11 cellular contexts compared by ENCODE assay signal in genomic region chr16:75733305-75734141, GRCh38. TPM values are rescaled to one million over a fixed set of nuclear protein-coding genes. Genes with fewer than 3 reads are reported as not detected.
A peak's percentile ranks its signal among the peaks of the same experiment; 100 is the strongest.
DNase-seq lines count a peak whose midpoint lies in the region; ATAC-seq, FAIRE-seq and TF ChIP-seq lines count a peak whose summit lies in the region.
"Had no signal": no experiment of that assay in that cellular context is flagged by ENCODE, and none has a peak within 500 bp of the region (broad histone marks: within the 10 kb centered on the region; RNA-seq: fewer than 3 reads in every experiment).

No MANE protein-coding gene starts in this region.

- POLR2A ChIA-PET in A673 (lab: Charles Lee; ENCODE audit: low non-redundant PET), result no interaction called here

- ATAC-seq in GM18870 (IDR thresholded peaks at IDR 0.05; ENCODE audit: unreplicated experiment), result no peak

- FAIRE-seq in HTR-8/SVneo (lab: Jason Lieb, UNC), result peak; percentile 38

- H3K4me1 Mint-ChIP-seq in chondrocyte (ENCODE audit: low read depth), result peaks cover 12% of the 10 kb centered on the region
- H3K4me1 Mint-ChIP-seq: activated naive CD4-positive, alpha-beta T cell treated with anti-CD3 and anti-CD28 coated beads, Interleukin-2, amount 50 U/mL, for 24 hours had no signal

- H3K36me3 ChIP-seq in A673 (ENCODE audit: insufficient read depth, low read length, poor library complexity, severe bottlenecking), result no peaks in the 10 kb centered on the region

- no peaks in the 10 kb centered on the region for H3K27me3 ChIP-seq in A673 (replicated peaks; ENCODE audit: insufficient read depth, low read depth, low read length, poor library complexity)

- H3K4me3 Mint-ChIP-seq in chondrocyte (ENCODE audit: unreplicated experiment), result no peak overlapping the region
- H3K4me3 Mint-ChIP-seq: activated naive CD4-positive, alpha-beta T cell treated with anti-CD3 and anti-CD28 coated beads, Interleukin-2, amount 50 U/mL, for 24 hours had no signal

- H3K36me3 Mint-ChIP-seq in chondrocyte (ENCODE audit: low read depth), result no peaks in the 10 kb centered on the region
- H3K36me3 Mint-ChIP-seq: activated naive CD4-positive, alpha-beta T cell treated with anti-CD3 and anti-CD28 coated beads, Interleukin-2, amount 50 U/mL, for 24 hours had no signal

- intact Hi-C loops in A673 (cut with micrococcal nuclease; ENCODE audit: unreplicated experiment), result no loop called here

- no peak overlapping the region for H3K4me3 ChIP-seq in A673 (ENCODE audit: low read depth, low read length, poor library complexity, severe bottlenecking)

- BruUV-seq in A673 (replicated peaks; lab: Mats Ljungman, UMichigan), result no TSS peak

- peak overlapping the region; percentile 53 for H3K27ac Mint-ChIP-seq in chondrocyte (ENCODE audit: unreplicated experiment)
- H3K27ac Mint-ChIP-seq: activated naive CD4-positive, alpha-beta T cell treated with anti-CD3 and anti-CD28 coated beads, Interleukin-2, amount 50 U/mL, for 24 hours had no signal

- no peaks in the 10 kb centered on the region for H3K9me3 Mint-ChIP-seq in chondrocyte (ENCODE audit: low read depth)
- H3K9me3 Mint-ChIP-seq: activated naive CD4-positive, alpha-beta T cell treated with anti-CD3 and anti-CD28 coated beads, Interleukin-2, amount 50 U/mL, for 24 hours had no signal

- H3K27me3 Mint-ChIP-seq in chondrocyte (ENCODE audit: low read depth), result no peaks in the 10 kb centered on the region
- H3K27me3 Mint-ChIP-seq: activated naive CD4-positive, alpha-beta T cell treated with anti-CD3 and anti-CD28 coated beads, Interleukin-2, amount 50 U/mL, for 24 hours had no signal

- H3K9me3 ChIP-seq in A673 (ENCODE audit: low read depth, low read length, poor library complexity, severe bottlenecking), result no peaks in the 10 kb centered on the region

- TF ChIP-seq CTCF in A673 (conservative IDR thresholded peaks at IDR 0.05; ENCODE audit: low read depth, low read length), result no peak
- no peak for TF ChIP-seq CTCF in chondrocyte (IDR thresholded peaks at IDR 0.05)

- DNase-seq in A673 (ENCODE audit: low spot score) (peak; percentile 21), HTR-8/SVneo (ENCODE audit: insufficient read length, low spot score) (no peak), chondrocyte (ENCODE audit: low spot score) (no peak), myocyte (ENCODE audit: low read depth) (peak; percentile 81), HUDEP-2 (lab: John Stamatoyannopoulos, UW; ENCODE audit: unreplicated experiment in 76 of 76) (no peak), GOT3 (lab: John Stamatoyannopoulos, UW) (no peak), glomerular visceral epithelial cell (ENCODE audit: extremely low spot score) (no peak)
- DNase-seq: SW 1271 had no signal

- H3K27ac ChIP-seq in A673 (ENCODE audit: low read depth, low read length, poor library complexity, severe bottlenecking), result no peak overlapping the region
- H3K27ac ChIP-seq: KMS-11 had no signal

- CTCF ChIA-PET in A673 (lab: Charles Lee), result no interaction called here

- peaks cover 6% of the 10 kb centered on the region for H3K4me1 ChIP-seq in A673 (ENCODE audit: insufficient read depth, low read length, poor library complexity, severe bottlenecking)

RNA-seq across cellular contexts. Expression of gene CPHXL, which starts 7.2 kb away (rescaled TPM):
- not detected in 2 replicates for total RNA-seq in A673 (2021)
- total RNA-seq in chondrocyte, result not detected in 3 replicates
- total RNA-seq in myocyte, result 0.47 TPM in 1 of 2 replicates, not detected in the other
- 0.08 TPM for polyA plus RNA-seq in myocyte (2012)

RNA-seq across cellular contexts. Expression of gene DUXB, which starts 32.3 kb away (rescaled TPM):
- total RNA-seq in A673 (2021) (not detected in 2 replicates), chondrocyte (not detected in 3 replicates), myocyte (not detected in 2 replicates)
- polyA plus RNA-seq in myocyte (2012), result not detected

RNA-seq across cellular contexts. Expression of gene CPHXL2, which starts 56.7 kb away (rescaled TPM):
- total RNA-seq in A673 (2021), result not detected in 2 replicates
- total RNA-seq in chondrocyte, result not detected in 3 replicates
- total RNA-seq in myocyte, result not detected in 2 replicates
- 0.15 TPM for polyA plus RNA-seq in myocyte (2012)

Comparison
In these comparisons a context has a peak if more than half of its experiments do, and no peak if none do; other contexts are left out.
1. DNase-seq: peak in A673 (single experiment) and myocyte (single experiment); none in HTR-8/SVneo (single experiment), chondrocyte (single experiment), HUDEP-2 (0 of 76), GOT3 (single experiment) and glomerular visceral epithelial cell (single experiment).